ENCODE assay signal across 1 cellular context in genomic region chr9:132507670-132508469, GRCh38.
A peak's percentile ranks its signal among the peaks of the same experiment; 100 is the strongest.
TF ChIP-seq lines count a peak whose summit lies in the region.

No MANE protein-coding gene starts in this region.

TF ChIP-seq in HepG2, 621 proteins besides CTCF, POLR2A, EP300 and RAD21 (continued from another document):
- TF ChIP-seq ZFP91 (CRISPR knock-in tag; IDR thresholded peaks at IDR 0.05; ENCODE audit: borderline replicate concordance) = 0 out of 2 replicates have a peak, but pooled peaks have one; percentile 6
- no peak for TF ChIP-seq SNAPC2 (CRISPR knock-in tag; IDR thresholded peaks at IDR 0.05)
